15 cellular contexts compared by ENCODE assay signal in the genomic region with DNA sequence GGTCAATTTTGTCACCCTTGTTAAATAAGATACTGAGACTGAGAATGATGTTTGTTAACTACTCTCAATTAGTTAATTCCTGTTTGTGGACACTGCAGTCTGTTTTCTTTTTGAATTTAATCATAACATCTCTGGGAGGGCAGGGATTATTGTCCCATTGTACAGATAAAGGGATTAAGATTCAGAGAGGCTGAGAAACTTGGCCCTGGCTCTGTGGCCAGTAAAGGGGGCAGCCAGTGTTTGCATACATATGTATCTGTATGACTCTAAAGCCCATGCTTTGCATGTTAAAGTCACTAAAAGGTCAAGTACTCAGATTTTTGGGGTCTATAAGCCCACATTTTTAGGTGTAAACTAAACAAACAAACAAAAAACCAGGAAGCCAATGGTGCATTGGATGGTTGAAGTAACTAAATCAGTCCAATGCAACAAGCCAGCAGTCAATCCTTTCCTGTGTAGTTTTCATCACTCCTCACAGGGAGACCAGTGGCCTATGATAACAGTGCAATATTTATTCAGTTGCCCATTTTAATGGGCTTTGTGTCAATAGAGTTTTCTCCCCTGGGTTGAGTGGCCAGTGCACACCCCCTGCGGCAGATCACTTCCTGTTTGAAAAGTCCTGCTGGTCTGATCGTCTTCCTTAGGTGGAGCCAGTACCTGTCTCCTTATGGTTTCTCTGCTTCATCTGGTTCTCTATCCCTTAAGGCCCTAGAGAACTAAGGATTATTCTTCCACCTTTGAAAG.
DNase-seq lines count a peak whose midpoint lies in the region; ATAC-seq lines count a peak whose summit lies in the region.
"Had no signal": no experiment of that assay in that cellular context is flagged by ENCODE, and none has a peak within 500 bp of the region (broad histone marks: within the 10 kb centered on the region; RNA-seq: fewer than 3 reads in every experiment).

No MANE protein-coding gene starts in this region.

- DNase-seq in DMS153 treated with DMSO at 0.1 percent for 48 hours (lab: John Stamatoyannopoulos, UW; ENCODE audit: unreplicated experiment), result peak; percentile 52
- DNase-seq in NCI-H1417 treated with DMSO at 0.1 percent for 48 hours (lab: John Stamatoyannopoulos, UW), result peak; percentile 46
- peak; percentile 99 for DNase-seq in SHP77 treated with DMSO at 0.1 percent for 48 hours (lab: John Stamatoyannopoulos, UW)
- no peak for DNase-seq in left colon
- DNase-seq in head of caudate nucleus, result no peak
- no peak for DNase-seq in activated naive CD4-positive, alpha-beta T cell treated with anti-CD3 and anti-CD28 coated beads, Interleukin-2, amount 50 U/mL, for 16 hours
- DNase-seq in KBM-7, result no peak
- DNase-seq: activated CD4-positive, alpha-beta T cell treated with anti-CD3 and anti-CD28 coated beads, Interleukin-2, amount 50 U/mL, for 1 hour; activated T-cell treated with anti-CD3 and anti-CD28 coated beads, Interleukin-2, amount 50 U/mL, for 24 hours; NCI-H1436 treated with DMSO at 0.1 percent for 48 hours; occipital lobe; Right ventricle myocardium superior; stimulated activated CD4-positive, alpha-beta T cell treated with anti-CD3 and anti-CD28 coated beads, Interleukin-4, amount 100 ng/mL, for 4 hours; transverse colon had no signal

- intact Hi-C loops in left colon (cut with DNase I, micrococcal nuclease), result loop anchor here in 1 of 2 donors (10.0 kb wide), 1 partner anchor 67 kb away; no protein-coding TSS in a partner anchor
- intact Hi-C loops in head of caudate nucleus (cut with DNase I), result no loop called here

- in situ Hi-C loops in KBM-7 (cut with MboI; ENCODE audit: low pct_unique_long_range_greater_than_20kb, low sequenced_read_pairs), result no loop called here

- ATAC-seq in left colon (peak; percentile 45), HG03196 (IDR thresholded peaks at IDR 0.05; ENCODE audit: unreplicated experiment) (no peak)

Comparison
In these comparisons a context has a peak if more than half of its experiments do, and no peak if none do; other contexts are left out.
1. DNase-seq: peak in DMS153 treated with DMSO at 0.1 percent for 48 hours (single experiment), NCI-H1417 treated with DMSO at 0.1 percent for 48 hours (single experiment) and SHP77 treated with DMSO at 0.1 percent for 48 hours (single experiment); none in left colon (0 of 2), head of caudate nucleus (0 of 42), activated naive CD4-positive, alpha-beta T cell treated with anti-CD3 and anti-CD28 coated beads, Interleukin-2, amount 50 U/mL, for 16 hours (single experiment) and KBM-7 (single experiment).